In genomic region chr15:26382416-26383086, GRCh38 we compare ENCODE assay signal across 28 cellular contexts.
"Had no signal": no experiment of that assay in that cellular context is flagged by ENCODE, and none has a peak within 500 bp of the region (broad histone marks: within the 10 kb centered on the region; RNA-seq: fewer than 3 reads in every experiment).

No MANE protein-coding gene starts in this region.

- DNase-seq: activated CD4-positive, alpha-beta memory T cell treated with anti-CD3 and anti-CD28 coated beads for 36 hours; activated CD4-positive, alpha-beta T cell treated with anti-CD3 and anti-CD28 coated beads for 36 hours; activated CD4-positive, alpha-beta T cell treated with anti-CD3 and anti-CD28 coated beads, Interleukin-2, amount 10 ng/mL, durations not matched to agents 24 days and 14 days; activated CD4-positive, CD25-positive, alpha-beta regulatory T cell; activated CD4-positive, CD25-positive, alpha-beta regulatory T cell treated with anti-CD3 and anti-CD28 coated beads, Interleukin-2, amount 50 U/mL, for 72 hours; activated CD8-positive, alpha-beta memory T cell treated with anti-CD3 and anti-CD28 coated beads, Interleukin-2, amount 10 ng/mL, durations not matched to agents 7 days and 5 days; activated CD8-positive, alpha-beta memory T cell treated with anti-CD3 and anti-CD28 coated beads, Interleukin-2, amount 50 U/mL, for 4 hours; activated CD8-positive, alpha-beta T cell treated with anti-CD3 and anti-CD28 coated beads, Interleukin-2, amount 10 ng/mL, durations not matched to agents 7 days and 5 days; activated effector memory CD4-positive, alpha-beta T cell treated with anti-CD3 and anti-CD28 coated beads, Interleukin-2, amount 50 U/mL, for 16 hours; activated naive CD4-positive, alpha-beta T cell treated with anti-CD3 and anti-CD28 coated beads for 36 hours; activated naive CD8-positive, alpha-beta T cell treated with anti-CD3 and anti-CD28 coated beads for 36 hours; activated naive CD8-positive, alpha-beta T cell treated with anti-CD3 and anti-CD28 coated beads, Interleukin-2, amount 50 U/mL, for 24 hours; activated T-cell treated with anti-CD3 and anti-CD28 coated beads, Interleukin-2, amount 50 U/mL, for 1 hour; activated T-cell treated with anti-CD3 and anti-CD28 coated beads, Interleukin-2, amount 50 U/mL, for 48 hours; adrenal gland; amygdala; aorta; body of pancreas; caudate nucleus; cortex of kidney; dermis blood vessel endothelial cell; effector CD4-positive, alpha-beta T cell; effector memory CD8-positive, alpha-beta T cell; erythroblast; esophagus squamous epithelium; foreskin melanocyte; T-helper 2 cell had no signal

- ATAC-seq: activated CD4-positive, alpha-beta T cell treated with anti-CD3 and anti-CD28 coated beads for 36 hours; activated CD8-positive, alpha-beta memory T cell treated with anti-CD3 and anti-CD28 coated beads, Interleukin-2, amount 10 ng/mL, durations not matched to agents 7 days and 5 days; activated CD8-positive, alpha-beta T cell treated with anti-CD3 and anti-CD28 coated beads, Interleukin-2, amount 10 ng/mL, durations not matched to agents 7 days and 5 days; activated naive CD8-positive, alpha-beta T cell treated with anti-CD3 and anti-CD28 coated beads, Interleukin-2, amount 50 U/mL, for 24 hours; body of pancreas; effector memory CD8-positive, alpha-beta T cell; gastroesophageal sphincter had no signal

- H3K4me1 ChIP-seq: adrenal gland, body of pancreas, esophagus squamous epithelium, gastroesophageal sphincter had no signal

- H3K4me3 ChIP-seq: adrenal gland, body of pancreas, esophagus squamous epithelium, gastroesophageal sphincter had no signal

- H3K36me3 ChIP-seq: adrenal gland, esophagus squamous epithelium, gastroesophageal sphincter had no signal

- H3K27me3 ChIP-seq: adrenal gland, body of pancreas, esophagus squamous epithelium, gastroesophageal sphincter had no signal

- H3K27ac ChIP-seq: adrenal gland, body of pancreas, esophagus squamous epithelium, gastroesophageal sphincter had no signal

- H3K9me3 ChIP-seq: adrenal gland, body of pancreas had no signal
